8 cellular contexts compared by ENCODE assay signal in the genomic region with DNA sequence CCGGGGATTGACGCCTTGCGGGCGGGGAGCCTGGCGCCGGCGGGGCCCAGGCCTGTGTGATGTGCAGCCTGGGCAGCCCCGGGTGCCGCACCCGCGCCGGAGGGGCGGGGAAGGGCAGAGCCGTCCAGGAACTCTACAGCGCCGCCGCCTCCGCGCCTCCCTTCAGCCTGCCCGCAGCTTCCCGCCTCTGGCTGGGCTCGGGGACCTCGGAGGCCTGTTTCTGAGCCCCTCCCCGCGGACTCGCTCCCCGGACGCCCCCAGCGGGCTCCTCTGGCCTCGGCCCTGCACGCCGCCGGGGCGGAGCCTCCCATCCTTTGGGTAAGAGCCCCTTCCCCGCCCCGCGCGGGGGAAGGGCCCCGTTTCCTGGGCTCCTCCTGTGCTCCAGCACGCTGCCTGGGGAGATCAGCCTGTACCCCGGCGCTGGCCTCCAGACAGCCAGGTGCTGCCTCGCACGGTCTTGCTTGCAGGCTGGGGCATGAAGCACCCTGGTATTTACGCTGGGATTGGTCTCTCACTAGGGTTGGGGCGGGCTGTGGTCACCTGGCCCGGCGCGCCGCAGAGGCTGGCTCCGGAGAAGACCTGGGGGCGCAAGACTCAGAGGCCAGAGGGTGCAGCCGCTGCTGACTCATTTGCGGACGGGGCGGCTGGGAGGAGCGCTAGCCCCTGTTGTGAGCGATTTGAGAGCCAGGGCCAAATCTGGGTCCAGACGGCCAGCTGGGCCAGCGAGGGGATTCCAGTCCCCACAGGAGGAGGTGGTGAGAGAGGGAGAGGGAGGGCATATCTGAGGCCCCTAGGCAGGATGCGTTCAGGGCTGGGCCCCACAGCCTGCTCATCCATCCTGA. TPM values are rescaled to one million over a fixed set of nuclear protein-coding genes. Genes with fewer than 3 reads are reported as not detected.
DNase-seq lines count a peak whose midpoint lies in the region; ATAC-seq and TF ChIP-seq lines count a peak whose summit lies in the region.

No MANE protein-coding gene starts in this region.

- H3K36me3 ChIP-seq in kidney epithelial cell (ENCODE audit: control insufficient read depth, insufficient read depth, low read length) = no peaks in the 10 kb centered on the region

- DNase-seq in GM10248 (ENCODE audit: extremely low spot score) (peak; percentile 62), NCI-H2107 (lab: John Stamatoyannopoulos, UW) (peak; percentile 71), WTC11 (ENCODE audit: low spot score) (peak; percentile 86), kidney epithelial cell (ENCODE audit: low read depth) (peak; percentile 38), cortex of kidney (lab: John Stamatoyannopoulos, UW) (no peak)
- peak; percentile 48 for DNase-seq in central memory CD4-positive, alpha-beta T cell
- DNase-seq in stimulated activated CD4-positive, alpha-beta T cell treated with anti-CD3 and anti-CD28 coated beads, Interleukin-15, amount 100 ng/mL, for 24 hours = peak; percentile 82

- no peak for TF ChIP-seq CTCF in GM10248 (IDR thresholded peaks at IDR 0.05; ENCODE audit: control extremely low read depth, extremely low read depth, low read depth, missing control alignments)
- TF ChIP-seq CTCF in WTC11 (IDR thresholded peaks at IDR 0.05) = no peak
- no peak for TF ChIP-seq CTCF in kidney epithelial cell (IDR thresholded peaks at IDR 0.05; ENCODE audit: insufficient read depth, low read length, poor library complexity, severe bottlenecking)

- no peaks in the 10 kb centered on the region for H3K27me3 ChIP-seq in kidney epithelial cell (ENCODE audit: control insufficient read depth, insufficient read depth, low read length)

- peaks cover 29% of the 10 kb centered on the region for H3K4me1 Mint-ChIP-seq in WTC11

- no peaks in the 10 kb centered on the region for H3K9me3 Mint-ChIP-seq in WTC11

- peak overlapping the region; percentile 87 for H3K27ac Mint-ChIP-seq in WTC11

- peaks cover 11% of the 10 kb centered on the region; the same call in 1 of the 2 replicates for H3K27me3 Mint-ChIP-seq in WTC11 (ENCODE audit: low read depth)

- ATAC-seq in HG02678 (IDR thresholded peaks at IDR 0.05; ENCODE audit: unreplicated experiment) = peak; percentile 56
- ATAC-seq in WTC11 = peak; percentile 79

- H3K4me3 ChIP-seq in kidney epithelial cell (ENCODE audit: low read depth, low read length) = peak overlapping the region; percentile 25

- no peaks in the 10 kb centered on the region for H3K36me3 Mint-ChIP-seq in WTC11

- peak overlapping the region; percentile 77 for H3K4me3 Mint-ChIP-seq in WTC11

- CTCF ChIA-PET in GM10248 (lab: Yijun Ruan, JAX) (interaction anchor here (2.0 kb wide), 1 partner anchor 53 kb away, joined by 5 read pairs; no protein-coding TSS in a partner anchor), WTC11 (lab: Charles Lee) (interaction anchor here (0.6 to 2.7 kb wide), 6 partner anchors 35 to 259 kb away, joined by 3 to 13 read pairs (median 3); partner anchors contain the start of gene TTC22)

- POLR2A ChIA-PET in GM10248 (lab: Yijun Ruan, JAX) = no interaction called here
- POLR2A ChIA-PET in WTC11 (lab: Charles Lee) = interaction anchor here (0.6 kb wide), 1 partner anchor 27 kb away, joined by 4 read pairs; no protein-coding TSS in a partner anchor

TF ChIP-seq in WTC11, 78 proteins besides CTCF, POLR2A, EP300 and RAD21 (continues in another document):
- peak; percentile 92 for TF ChIP-seq FOXP1 (CRISPR knock-in tag; IDR thresholded peaks at IDR 0.05; ENCODE audit: borderline replicate concordance)
- no peak for TF ChIP-seq SMAD3 (CRISPR knock-in tag; IDR thresholded peaks at IDR 0.05; ENCODE audit: borderline replicate concordance)
- TF ChIP-seq ZNF219 (CRISPR knock-in tag; IDR thresholded peaks at IDR 0.05; ENCODE audit: borderline replicate concordance) = 0 out of 2 replicates have a peak, but pooled peaks have one; percentile 64
- no peak for TF ChIP-seq ATF2 (CRISPR knock-in tag; IDR thresholded peaks at IDR 0.05; ENCODE audit: borderline replicate concordance, low read depth)
- TF ChIP-seq ATF3 (CRISPR knock-in tag; conservative IDR thresholded peaks at IDR 0.05) = no peak
- peak; percentile 48; the same call in 1 of the 2 replicates for TF ChIP-seq ZNF263 (CRISPR knock-in tag; IDR thresholded peaks at IDR 0.05; ENCODE audit: low read depth)
- TF ChIP-seq, protein P1, sequence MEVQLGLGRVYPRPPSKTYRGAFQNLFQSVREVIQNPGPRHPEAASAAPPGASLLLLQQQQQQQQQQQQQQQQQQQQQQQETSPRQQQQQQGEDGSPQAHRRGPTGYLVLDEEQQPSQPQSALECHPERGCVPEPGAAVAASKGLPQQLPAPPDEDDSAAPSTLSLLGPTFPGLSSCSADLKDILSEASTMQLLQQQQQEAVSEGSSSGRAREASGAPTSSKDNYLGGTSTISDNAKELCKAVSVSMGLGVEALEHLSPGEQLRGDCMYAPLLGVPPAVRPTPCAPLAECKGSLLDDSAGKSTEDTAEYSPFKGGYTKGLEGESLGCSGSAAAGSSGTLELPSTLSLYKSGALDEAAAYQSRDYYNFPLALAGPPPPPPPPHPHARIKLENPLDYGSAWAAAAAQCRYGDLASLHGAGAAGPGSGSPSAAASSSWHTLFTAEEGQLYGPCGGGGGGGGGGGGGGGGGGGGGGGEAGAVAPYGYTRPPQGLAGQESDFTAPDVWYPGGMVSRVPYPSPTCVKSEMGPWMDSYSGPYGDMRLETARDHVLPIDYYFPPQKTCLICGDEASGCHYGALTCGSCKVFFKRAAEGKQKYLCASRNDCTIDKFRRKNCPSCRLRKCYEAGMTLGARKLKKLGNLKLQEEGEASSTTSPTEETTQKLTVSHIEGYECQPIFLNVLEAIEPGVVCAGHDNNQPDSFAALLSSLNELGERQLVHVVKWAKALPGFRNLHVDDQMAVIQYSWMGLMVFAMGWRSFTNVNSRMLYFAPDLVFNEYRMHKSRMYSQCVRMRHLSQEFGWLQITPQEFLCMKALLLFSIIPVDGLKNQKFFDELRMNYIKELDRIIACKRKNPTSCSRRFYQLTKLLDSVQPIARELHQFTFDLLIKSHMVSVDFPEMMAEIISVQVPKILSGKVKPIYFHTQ (CRISPR knock-in tag; IDR thresholded peaks at IDR 0.05) = no peak
- TF ChIP-seq ZBTB21 (CRISPR knock-in tag; IDR thresholded peaks at IDR 0.05; ENCODE audit: borderline replicate concordance) = no peak
- TF ChIP-seq, protein P2, sequence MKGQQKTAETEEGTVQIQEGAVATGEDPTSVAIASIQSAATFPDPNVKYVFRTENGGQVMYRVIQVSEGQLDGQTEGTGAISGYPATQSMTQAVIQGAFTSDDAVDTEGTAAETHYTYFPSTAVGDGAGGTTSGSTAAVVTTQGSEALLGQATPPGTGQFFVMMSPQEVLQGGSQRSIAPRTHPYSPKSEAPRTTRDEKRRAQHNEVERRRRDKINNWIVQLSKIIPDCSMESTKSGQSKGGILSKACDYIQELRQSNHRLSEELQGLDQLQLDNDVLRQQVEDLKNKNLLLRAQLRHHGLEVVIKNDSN (CRISPR knock-in tag; IDR thresholded peaks at IDR 0.05) = peak; percentile 64
- TF ChIP-seq ZNF423 (CRISPR knock-in tag; IDR thresholded peaks at IDR 0.05) = peak; percentile 95
- TF ChIP-seq MAX (CRISPR knock-in tag; IDR thresholded peaks at IDR 0.05) = peak; percentile 91
- no peak for TF ChIP-seq ELF4 (CRISPR knock-in tag; IDR thresholded peaks at IDR 0.05; ENCODE audit: low read depth)
- peak; percentile 50; the same call in 1 of the 2 replicates for TF ChIP-seq CREM (CRISPR knock-in tag; IDR thresholded peaks at IDR 0.05)
- TF ChIP-seq MXD4 (CRISPR knock-in tag; IDR thresholded peaks at IDR 0.05; ENCODE audit: borderline replicate concordance) = no peak

RNA-seq across cellular contexts. Expression of gene ACOT11, which starts 5.7 kb away (rescaled TPM):
- total RNA-seq in WTC11 (2021) (3.8 to 4.4 TPM (median 4.2 TPM) in 3 replicates), kidney epithelial cell (2.3 and 3.1 TPM in 2 replicates)
